13 cellular contexts compared by ENCODE assay signal in genomic region chr17:42521666-42522262, GRCh38. TPM values are rescaled to one million over a fixed set of nuclear protein-coding genes. Genes with fewer than 3 reads are reported as not detected.
DNase-seq lines count a peak whose midpoint lies in the region; ATAC-seq and TF ChIP-seq lines count a peak whose summit lies in the region.
"Had no signal": no experiment of that assay in that cellular context is flagged by ENCODE, and none has a peak within 500 bp of the region (broad histone marks: within the 10 kb centered on the region; RNA-seq: fewer than 3 reads in every experiment).

No MANE protein-coding gene starts in this region.

- ATAC-seq in Right ventricle myocardium superior (ENCODE audit: poor library complexity) (no peak), psoas muscle (no peak), HG03354 (IDR thresholded peaks at IDR 0.05; ENCODE audit: poor library complexity, severe bottlenecking, unreplicated experiment) (no peak)

- H3K9me3 ChIP-seq in left ventricle myocardium inferior (replicated peaks) (no peaks in the 10 kb centered on the region), psoas muscle (no peaks in the 10 kb centered on the region)

- 38 to 45% (median 38%) methylated on average over 11 of the region's 11 CpGs for WGBS in psoas muscle, 3 donors

- peak overlapping the region; percentile 98 for H3K27ac ChIP-seq in left ventricle myocardium inferior (replicated peaks)
- peak overlapping the region; percentile 84 for H3K27ac ChIP-seq in psoas muscle

- no peak overlapping the region for H3K4me3 Mint-ChIP-seq in activated T-cell treated with anti-CD3 and anti-CD28 coated beads, Interleukin-2, amount 50 U/mL, for 24 hours
- H3K4me3 Mint-ChIP-seq: activated naive CD8-positive, alpha-beta T cell treated with anti-CD3 and anti-CD28 coated beads, Interleukin-2, amount 50 U/mL, for 24 hours had no signal

- H3K27me3 Mint-ChIP-seq in activated T-cell treated with anti-CD3 and anti-CD28 coated beads, Interleukin-2, amount 50 U/mL, for 24 hours = no peaks in the 10 kb centered on the region

- H3K27ac Mint-ChIP-seq in activated T-cell treated with anti-CD3 and anti-CD28 coated beads, Interleukin-2, amount 50 U/mL, for 24 hours = no peak overlapping the region
- H3K27ac Mint-ChIP-seq: activated naive CD8-positive, alpha-beta T cell treated with anti-CD3 and anti-CD28 coated beads, Interleukin-2, amount 50 U/mL, for 24 hours had no signal

- H3K4me1 Mint-ChIP-seq in activated T-cell treated with anti-CD3 and anti-CD28 coated beads, Interleukin-2, amount 50 U/mL, for 24 hours (ENCODE audit: low read depth) = peaks cover 23% of the 10 kb centered on the region

- H3K4me3 ChIP-seq in left ventricle myocardium inferior = no peak overlapping the region
- no peak overlapping the region for H3K4me3 ChIP-seq in psoas muscle

- H3K36me3 Mint-ChIP-seq in activated T-cell treated with anti-CD3 and anti-CD28 coated beads, Interleukin-2, amount 50 U/mL, for 24 hours (ENCODE audit: low read depth) = peaks cover 9% of the 10 kb centered on the region

- H3K36me3 ChIP-seq in left ventricle myocardium inferior = peaks cover 16% of the 10 kb centered on the region
- peaks cover 3 to 40% of the 10 kb centered on the region in 2 donors for H3K36me3 ChIP-seq in psoas muscle (ENCODE audit: insufficient read depth in 1 of 2, low read depth in 1 of 2)

- no peaks in the 10 kb centered on the region for H3K9me3 Mint-ChIP-seq in activated T-cell treated with anti-CD3 and anti-CD28 coated beads, Interleukin-2, amount 50 U/mL, for 24 hours
- H3K9me3 Mint-ChIP-seq: activated naive CD8-positive, alpha-beta T cell treated with anti-CD3 and anti-CD28 coated beads, Interleukin-2, amount 50 U/mL, for 24 hours had no signal

- H3K27me3 ChIP-seq in left ventricle myocardium inferior (ENCODE audit: low read depth) (no peaks in the 10 kb centered on the region), psoas muscle (ENCODE audit: insufficient read depth in 3 of 3, low read length in 2 of 3) (no peaks in the 10 kb centered on the region)

- DNase-seq in Right ventricle myocardium superior (peak; percentile 50), cardiac septum (ENCODE audit: low spot score) (no peak), left ventricle myocardium inferior (peak; percentile 34), psoas muscle (no peak), NCI-H82 (lab: John Stamatoyannopoulos, UW) (no peak)
- no peak for DNase-seq in activated CD4-positive, CD25-positive, alpha-beta regulatory T cell (lab: John Stamatoyannopoulos, UW)
- DNase-seq in activated T-cell treated with anti-CD3 and anti-CD28 coated beads, Interleukin-2, amount 50 U/mL, for 24 hours = no peak
- DNase-seq: activated naive CD8-positive, alpha-beta T cell treated with anti-CD3 and anti-CD28 coated beads, Interleukin-2, amount 50 U/mL, for 24 hours; DND-41; islet precursor cell; NCI-H1436 treated with DMSO at 0.1 percent for 48 hours; T-helper 1 cell had no signal

- intact Hi-C loops in Right ventricle myocardium superior (cut with DNase I) = loop anchor here (5.0 to 10.0 kb wide), 2 partner anchors 204 to 337 kb away; partner anchors contain the start of genes HCRT and KCNH4
- intact Hi-C loops in cardiac septum (cut with DNase I) = no loop called here
- intact Hi-C loops in left ventricle myocardium inferior (cut with micrococcal nuclease) = no loop called here
- intact Hi-C loops in psoas muscle (cut with DNase I) = loop anchor here in 1 of 2 donors (5.0 kb wide), 1 partner anchor 99 kb away; the partner anchor contains the start of gene CAVIN1

- TF ChIP-seq CTCF in left ventricle myocardium inferior (IDR thresholded peaks at IDR 0.05; ENCODE audit: borderline replicate concordance) (no peak), psoas muscle (IDR thresholded peaks at IDR 0.05) (no peak)

- H3K4me1 ChIP-seq in left ventricle myocardium inferior = peaks cover 89% of the 10 kb centered on the region
- peaks cover 74% of the 10 kb centered on the region for H3K4me1 ChIP-seq in psoas muscle

RNA-seq across cellular contexts. Expression of gene NAGLU, which starts 14.3 kb away (rescaled TPM):
- 8.3 TPM for total RNA-seq in Right ventricle myocardium superior
- 12.1 TPM for total RNA-seq in cardiac septum
- 7.7 TPM for total RNA-seq in left ventricle myocardium inferior
- 10 to 100 TPM in 3 of 4 donors, 1 to 10 TPM in 1; 9.1 to 17.8 (median 11.7) TPM for total RNA-seq in psoas muscle
- polyA plus RNA-seq in psoas muscle = 10 to 100 TPM; 16.0 to 18.1 (median 17.5) TPM

RNA-seq across cellular contexts. Expression of gene HSD17B1, which starts 31.0 kb away (rescaled TPM):
- 0.78 TPM for total RNA-seq in Right ventricle myocardium superior
- 0.83 TPM for total RNA-seq in cardiac septum
- 0.99 TPM for total RNA-seq in left ventricle myocardium inferior
- total RNA-seq in psoas muscle = 1 to 10 TPM in 1 of 4 donors, under 1 TPM in 3; 0.54 to 1.2 (median 0.72) TPM
- polyA plus RNA-seq in psoas muscle = 1 to 10 TPM; 1.3 to 2.1 (median 1.7) TPM

RNA-seq across cellular contexts. Expression of gene COASY, which starts 40.2 kb away (rescaled TPM):
- total RNA-seq in Right ventricle myocardium superior (41.6 TPM), cardiac septum (33.4 TPM), left ventricle myocardium inferior (48.8 TPM), psoas muscle (10 to 100 TPM; 31.6 to 45.4 (median 37.0) TPM)
- polyA plus RNA-seq in psoas muscle = 100 to 1,000 TPM in 1 of 3 donors, 10 to 100 TPM in 2; 41.0 to 141 (median 73.5) TPM

RNA-seq across cellular contexts. Expression of gene MLX, which starts 45.1 kb away (rescaled TPM):
- total RNA-seq in Right ventricle myocardium superior = 69.1 TPM
- total RNA-seq in cardiac septum = 43.1 TPM
- total RNA-seq in left ventricle myocardium inferior = 79.7 TPM
- 10 to 100 TPM; 45.2 to 67.9 (median 55.2) TPM for total RNA-seq in psoas muscle
- 100 to 1,000 TPM in 1 of 3 donors, 10 to 100 TPM in 2; 71.0 to 108 (median 89.2) TPM for polyA plus RNA-seq in psoas muscle

RNA-seq across cellular contexts. Expression of gene PSMC3IP, which starts 55.8 kb away (rescaled TPM):
- 2.3 TPM for total RNA-seq in Right ventricle myocardium superior
- total RNA-seq in cardiac septum = 1.8 TPM
- 2.5 TPM for total RNA-seq in left ventricle myocardium inferior
- total RNA-seq in psoas muscle = 1 to 10 TPM in 2 of 4 donors, under 1 TPM in 2; 0.26 to 3.3 (median 1.4) TPM
- 10 to 100 TPM in 1 of 3 donors, 1 to 10 TPM in 2; 3.8 to 13.3 (median 5.3) TPM for polyA plus RNA-seq in psoas muscle

Comparison
In these comparisons a context has a peak if more than half of its experiments do, and no peak if none do; other contexts are left out.
1. DNase-seq: peak in Right ventricle myocardium superior (single experiment) and left ventricle myocardium inferior (single experiment); none in cardiac septum (single experiment), psoas muscle (0 of 2), activated CD4-positive, CD25-positive, alpha-beta regulatory T cell (0 of 4), NCI-H82 (single experiment) and activated T-cell treated with anti-CD3 and anti-CD28 coated beads, Interleukin-2, amount 50 U/mL, for 24 hours (single experiment).